ENCODE assay signal across 1 cellular context in genomic region chr9:35836595-35836994, GRCh38.
TF ChIP-seq lines count a peak whose summit lies in the region.

No MANE protein-coding gene starts in this region.

TF ChIP-seq in H1, 55 proteins besides CTCF, POLR2A, EP300 and RAD21:
- no peak for TF ChIP-seq BACH1 (IDR thresholded peaks at IDR 0.05; ENCODE audit: low read length)
- TF ChIP-seq CHD7 (IDR thresholded peaks at IDR 0.05; ENCODE audit: insufficient replicate concordance, low read length) = no peak
- no peak for TF ChIP-seq YY1 (IDR thresholded peaks at IDR 0.05; ENCODE audit: low read depth, low read length)
